ENCODE assay signal across 17 cellular contexts in genomic region chr12:90023207-90023870, GRCh38.
"Had no signal": no experiment of that assay in that cellular context is flagged by ENCODE, and none has a peak within 500 bp of the region (broad histone marks: within the 10 kb centered on the region; RNA-seq: fewer than 3 reads in every experiment).

No MANE protein-coding gene starts in this region.

- H3K27me3 ChIP-seq: esophagus muscularis mucosa, right lobe of liver, spleen, tibial artery, vagina had no signal

- H3K36me3 Mint-ChIP-seq: activated naive CD8-positive, alpha-beta T cell treated with anti-CD3 and anti-CD28 coated beads for 36 hours; immature natural killer cell; natural killer cell treated with Interleukin-12 subunit alpha and Interleukin-12 subunit beta and Interleukin-15 and Interleukin-18, amount 100 ng/mL, for 72 hours; stimulated activated memory B cell treated with anti-CD40 and anti-IgM and Interleukin-4, amounts not matched to agents 10 μg/mL and 1 μg/mL and 100 μg/mL, for 72 hours had no signal

- H3K4me3 Mint-ChIP-seq: activated CD4-positive, alpha-beta memory T cell treated with anti-CD3 and anti-CD28 coated beads, Interleukin-2, amount 10 ng/mL, durations not matched to agents 7 days and 5 days; activated CD4-positive, alpha-beta T cell treated with anti-CD3 and anti-CD28 coated beads for 36 hours; activated naive CD8-positive, alpha-beta T cell treated with anti-CD3 and anti-CD28 coated beads for 36 hours; activated T-cell treated with anti-CD3 and anti-CD28 coated beads, Interleukin-2, amount 50 U/mL, for 72 hours; immature natural killer cell; natural killer cell treated with Interleukin-12 subunit alpha and Interleukin-12 subunit beta and Interleukin-15 and Interleukin-18, amount 100 ng/mL, for 72 hours; stimulated activated memory B cell treated with anti-CD40 and anti-IgM and Interleukin-4, amounts not matched to agents 10 μg/mL and 1 μg/mL and 100 μg/mL, for 72 hours had no signal

- H3K9me3 ChIP-seq: esophagus muscularis mucosa, psoas muscle, right lobe of liver, spleen, tibial artery, vagina had no signal

- H3K27me3 Mint-ChIP-seq: activated CD4-positive, alpha-beta memory T cell treated with anti-CD3 and anti-CD28 coated beads, Interleukin-2, amount 10 ng/mL, durations not matched to agents 7 days and 5 days; activated CD4-positive, alpha-beta T cell treated with anti-CD3 and anti-CD28 coated beads for 36 hours; activated naive CD8-positive, alpha-beta T cell treated with anti-CD3 and anti-CD28 coated beads for 36 hours; stimulated activated memory B cell treated with anti-CD40 and anti-IgM and Interleukin-4, amounts not matched to agents 10 μg/mL and 1 μg/mL and 100 μg/mL, for 72 hours had no signal

- DNase-seq: activated CD4-positive, alpha-beta memory T cell treated with anti-CD3 and anti-CD28 coated beads, Interleukin-2, amount 10 ng/mL, durations not matched to agents 7 days and 5 days; activated CD4-positive, alpha-beta T cell treated with anti-CD3 and anti-CD28 coated beads for 36 hours; activated gamma-delta T cell treated with Interleukin-2 at 50 U/mL for 16 hours; activated naive CD8-positive, alpha-beta T cell treated with anti-CD3 and anti-CD28 coated beads for 36 hours; activated T-cell treated with anti-CD3 and anti-CD28 coated beads, Interleukin-2, amount 50 U/mL, for 72 hours; glutamatergic neuron; immature natural killer cell; left colon; psoas muscle; right lobe of liver; spleen; stimulated activated CD4-positive, alpha-beta T cell treated with anti-CD3 and anti-CD28 coated beads, Interleukin-1b, Interleukin-23, amount 100 ng/mL, for 48 hours; tibial artery had no signal

- H3K27ac ChIP-seq: esophagus muscularis mucosa, psoas muscle, right lobe of liver, tibial artery, vagina had no signal

- H3K4me1 Mint-ChIP-seq: immature natural killer cell; stimulated activated memory B cell treated with anti-CD40 and anti-IgM and Interleukin-4, amounts not matched to agents 10 μg/mL and 1 μg/mL and 100 μg/mL, for 72 hours had no signal

- ATAC-seq: activated CD4-positive, alpha-beta T cell treated with anti-CD3 and anti-CD28 coated beads for 36 hours; activated T-cell treated with anti-CD3 and anti-CD28 coated beads, Interleukin-2, amount 50 U/mL, for 72 hours; left colon; natural killer cell treated with Interleukin-12 subunit alpha and Interleukin-12 subunit beta and Interleukin-15 and Interleukin-18, amount 100 ng/mL, for 72 hours; psoas muscle; right lobe of liver; stimulated activated memory B cell treated with anti-CD40 and anti-IgM and Interleukin-4, amounts not matched to agents 10 μg/mL and 1 μg/mL and 100 μg/mL, for 72 hours had no signal

- H3K4me1 ChIP-seq: right lobe of liver, spleen had no signal

- H3K36me3 ChIP-seq: esophagus muscularis mucosa, right lobe of liver, spleen, tibial artery, vagina had no signal

- H3K9me3 Mint-ChIP-seq: activated CD4-positive, alpha-beta memory T cell treated with anti-CD3 and anti-CD28 coated beads, Interleukin-2, amount 10 ng/mL, durations not matched to agents 7 days and 5 days; activated naive CD8-positive, alpha-beta T cell treated with anti-CD3 and anti-CD28 coated beads for 36 hours; activated T-cell treated with anti-CD3 and anti-CD28 coated beads, Interleukin-2, amount 50 U/mL, for 72 hours; immature natural killer cell; natural killer cell treated with Interleukin-12 subunit alpha and Interleukin-12 subunit beta and Interleukin-15 and Interleukin-18, amount 100 ng/mL, for 72 hours; stimulated activated memory B cell treated with anti-CD40 and anti-IgM and Interleukin-4, amounts not matched to agents 10 μg/mL and 1 μg/mL and 100 μg/mL, for 72 hours had no signal

- H3K27ac Mint-ChIP-seq: activated CD4-positive, alpha-beta memory T cell treated with anti-CD3 and anti-CD28 coated beads, Interleukin-2, amount 10 ng/mL, durations not matched to agents 7 days and 5 days; activated CD4-positive, alpha-beta T cell treated with anti-CD3 and anti-CD28 coated beads for 36 hours; activated naive CD8-positive, alpha-beta T cell treated with anti-CD3 and anti-CD28 coated beads for 36 hours; activated T-cell treated with anti-CD3 and anti-CD28 coated beads, Interleukin-2, amount 50 U/mL, for 72 hours; immature natural killer cell; natural killer cell treated with Interleukin-12 subunit alpha and Interleukin-12 subunit beta and Interleukin-15 and Interleukin-18, amount 100 ng/mL, for 72 hours; stimulated activated memory B cell treated with anti-CD40 and anti-IgM and Interleukin-4, amounts not matched to agents 10 μg/mL and 1 μg/mL and 100 μg/mL, for 72 hours had no signal

- H3K4me3 ChIP-seq: esophagus muscularis mucosa, psoas muscle, right lobe of liver, spleen, tibial artery, vagina had no signal
